Comparison of ENCODE assay signal across 1 cellular context in the genomic region with DNA sequence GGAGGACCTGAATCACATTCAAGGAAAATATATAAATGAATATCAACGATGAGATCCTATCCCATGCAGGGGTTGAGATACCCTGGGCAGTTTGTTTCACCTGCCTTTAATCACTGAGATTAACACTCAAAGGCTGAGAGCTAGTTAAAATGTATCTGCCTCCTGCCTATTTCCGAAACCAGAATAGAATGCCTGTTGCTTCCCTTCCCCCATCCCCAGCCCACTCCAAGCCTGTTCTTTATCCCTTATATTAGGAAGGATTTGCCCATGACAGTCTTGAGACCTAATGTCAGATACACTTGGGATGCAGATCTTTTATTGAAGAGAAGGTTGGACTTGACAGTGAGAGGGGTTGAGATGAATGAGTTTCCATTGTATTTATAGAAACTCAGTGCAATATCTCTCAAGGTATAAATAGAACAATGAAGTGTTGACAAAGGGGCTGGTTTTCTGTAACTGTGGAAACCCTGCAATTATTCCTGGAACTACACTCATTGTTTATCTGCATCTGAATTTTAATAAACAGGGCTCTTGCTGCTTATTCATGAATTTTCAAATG.
TF ChIP-seq lines count a peak whose summit lies in the region.

No MANE protein-coding gene starts in this region.

TF ChIP-seq in GM23338, 12 proteins besides CTCF, POLR2A, EP300 and RAD21 (continued from another document):
- TF ChIP-seq, protein P1, sequence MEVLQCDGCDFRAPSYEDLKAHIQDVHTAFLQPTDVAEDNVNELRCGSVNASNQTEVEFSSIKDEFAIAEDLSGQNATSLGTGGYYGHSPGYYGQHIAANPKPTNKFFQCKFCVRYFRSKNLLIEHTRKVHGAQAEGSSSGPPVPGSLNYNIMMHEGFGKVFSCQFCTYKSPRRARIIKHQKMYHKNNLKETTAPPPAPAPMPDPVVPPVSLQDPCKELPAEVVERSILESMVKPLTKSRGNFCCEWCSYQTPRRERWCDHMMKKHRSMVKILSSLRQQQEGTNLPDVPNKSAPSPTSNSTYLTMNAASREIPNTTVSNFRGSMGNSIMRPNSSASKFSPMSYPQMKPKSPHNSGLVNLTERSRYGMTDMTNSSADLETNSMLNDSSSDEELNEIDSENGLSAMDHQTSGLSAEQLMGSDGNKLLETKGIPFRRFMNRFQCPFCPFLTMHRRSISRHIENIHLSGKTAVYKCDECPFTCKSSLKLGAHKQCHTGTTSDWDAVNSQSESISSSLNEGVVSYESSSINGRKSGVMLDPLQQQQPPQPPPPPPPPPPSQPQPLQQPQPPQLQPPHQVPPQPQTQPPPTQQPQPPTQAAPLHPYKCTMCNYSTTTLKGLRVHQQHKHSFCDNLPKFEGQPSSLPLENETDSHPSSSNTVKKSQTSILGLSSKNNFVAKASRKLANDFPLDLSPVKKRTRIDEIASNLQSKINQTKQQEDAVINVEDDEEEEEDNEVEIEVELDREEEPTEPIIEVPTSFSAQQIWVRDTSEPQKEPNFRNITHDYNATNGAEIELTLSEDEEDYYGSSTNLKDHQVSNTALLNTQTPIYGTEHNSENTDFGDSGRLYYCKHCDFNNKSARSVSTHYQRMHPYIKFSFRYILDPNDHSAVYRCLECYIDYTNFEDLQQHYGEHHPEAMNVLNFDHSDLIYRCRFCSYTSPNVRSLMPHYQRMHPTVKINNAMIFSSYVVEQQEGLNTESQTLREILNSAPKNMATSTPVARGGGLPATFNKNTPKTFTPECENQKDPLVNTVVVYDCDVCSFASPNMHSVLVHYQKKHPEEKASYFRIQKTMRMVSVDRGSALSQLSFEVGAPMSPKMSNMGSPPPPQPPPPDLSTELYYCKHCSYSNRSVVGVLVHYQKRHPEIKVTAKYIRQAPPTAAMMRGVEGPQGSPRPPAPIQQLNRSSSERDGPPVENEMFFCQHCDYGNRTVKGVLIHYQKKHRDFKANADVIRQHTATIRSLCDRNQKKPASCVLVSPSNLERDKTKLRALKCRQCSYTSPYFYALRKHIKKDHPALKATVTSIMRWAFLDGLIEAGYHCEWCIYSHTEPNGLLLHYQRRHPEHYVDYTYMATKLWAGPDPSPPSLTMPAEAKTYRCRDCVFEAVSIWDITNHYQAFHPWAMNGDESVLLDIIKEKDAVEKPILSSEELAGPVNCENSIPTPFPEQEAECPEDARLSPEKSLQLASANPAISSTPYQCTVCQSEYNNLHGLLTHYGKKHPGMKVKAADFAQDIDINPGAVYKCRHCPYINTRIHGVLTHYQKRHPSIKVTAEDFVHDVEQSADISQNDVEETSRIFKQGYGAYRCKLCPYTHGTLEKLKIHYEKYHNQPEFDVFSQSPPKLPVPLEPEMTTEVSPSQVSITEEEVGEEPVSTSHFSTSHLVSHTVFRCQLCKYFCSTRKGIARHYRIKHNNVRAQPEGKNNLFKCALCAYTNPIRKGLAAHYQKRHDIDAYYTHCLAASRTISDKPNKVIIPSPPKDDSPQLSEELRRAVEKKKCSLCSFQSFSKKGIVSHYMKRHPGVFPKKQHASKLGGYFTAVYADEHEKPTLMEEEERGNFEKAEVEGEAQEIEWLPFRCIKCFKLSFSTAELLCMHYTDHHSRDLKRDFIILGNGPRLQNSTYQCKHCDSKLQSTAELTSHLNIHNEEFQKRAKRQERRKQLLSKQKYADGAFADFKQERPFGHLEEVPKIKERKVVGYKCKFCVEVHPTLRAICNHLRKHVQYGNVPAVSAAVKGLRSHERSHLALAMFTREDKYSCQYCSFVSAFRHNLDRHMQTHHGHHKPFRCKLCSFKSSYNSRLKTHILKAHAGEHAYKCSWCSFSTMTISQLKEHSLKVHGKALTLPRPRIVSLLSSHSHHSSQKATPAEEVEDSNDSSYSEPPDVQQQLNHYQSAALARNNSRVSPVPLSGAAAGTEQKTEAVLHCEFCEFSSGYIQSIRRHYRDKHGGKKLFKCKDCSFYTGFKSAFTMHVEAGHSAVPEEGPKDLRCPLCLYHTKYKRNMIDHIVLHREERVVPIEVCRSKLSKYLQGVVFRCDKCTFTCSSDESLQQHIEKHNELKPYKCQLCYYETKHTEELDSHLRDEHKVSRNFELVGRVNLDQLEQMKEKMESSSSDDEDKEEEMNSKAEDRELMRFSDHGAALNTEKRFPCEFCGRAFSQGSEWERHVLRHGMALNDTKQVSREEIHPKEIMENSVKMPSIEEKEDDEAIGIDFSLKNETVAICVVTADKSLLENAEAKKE (CRISPR knock-in tag; IDR thresholded peaks at IDR 0.05), result no peak
- TF ChIP-seq EZH2phosphoT487 (IDR thresholded peaks at IDR 0.05; ENCODE audit: unreplicated experiment) (no peak), CREB1 (CRISPR knock-in tag; IDR thresholded peaks at IDR 0.05; ENCODE audit: low read depth) (no peak), ZNF331 (CRISPR knock-in tag; IDR thresholded peaks at IDR 0.05; ENCODE audit: low read depth) (no peak), ZNF114 (CRISPR knock-in tag; IDR thresholded peaks at IDR 0.05) (no peak)
